ENCODE assay signal across 18 cellular contexts in the genomic region with DNA sequence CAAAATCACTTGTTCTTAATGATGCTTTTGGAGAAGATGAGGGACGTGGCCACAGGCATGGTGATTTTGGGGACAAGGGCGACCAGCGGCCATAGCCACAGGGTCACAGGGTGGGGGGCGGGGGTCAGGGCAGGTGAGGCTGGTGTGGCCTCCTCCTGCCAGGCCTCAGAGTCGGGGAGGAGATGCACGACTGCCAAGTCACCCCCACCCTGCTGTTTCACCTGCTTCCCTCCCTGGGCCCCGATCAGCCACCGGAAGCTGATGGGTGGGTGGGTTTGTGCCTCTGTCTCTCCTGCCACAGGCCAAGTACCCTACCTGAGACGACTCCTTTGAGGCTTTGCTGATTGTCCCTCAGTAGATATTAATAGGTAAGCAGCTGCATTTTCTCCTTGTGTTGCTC.
"Had no signal": no experiment of that assay in that cellular context is flagged by ENCODE, and none has a peak within 500 bp of the region (broad histone marks: within the 10 kb centered on the region; RNA-seq: fewer than 3 reads in every experiment).

No MANE protein-coding gene starts in this region.

- H3K9me3 Mint-ChIP-seq: activated naive CD4-positive, alpha-beta T cell treated with anti-CD3 and anti-CD28 coated beads, Interleukin-2, amount 50 U/mL, for 24 hours; central memory CD8-positive, alpha-beta T cell; T-cell; type B pancreatic cell had no signal

- DNase-seq: activated CD4-positive, alpha-beta T cell treated with anti-CD3 and anti-CD28 coated beads for 36 hours; activated CD8-positive, alpha-beta memory T cell treated with anti-CD3 and anti-CD28 coated beads, Interleukin-2, amount 50 U/mL, for 48 hours; activated CD8-positive, alpha-beta T cell treated with anti-CD3 and anti-CD28 coated beads, Interleukin-2, amount 10 ng/mL, durations not matched to agents 7 days and 5 days; amniotic stem cell; body of pancreas; effector memory CD4-positive, alpha-beta T cell; islet precursor cell; left ventricle myocardium inferior; mesendoderm; right cardiac atrium; stimulated activated naive CD4-positive, alpha-beta T cell; T-cell; T1000 had no signal

- H3K4me3 Mint-ChIP-seq: activated CD4-positive, alpha-beta T cell treated with anti-CD3 and anti-CD28 coated beads for 36 hours; activated CD8-positive, alpha-beta T cell treated with anti-CD3 and anti-CD28 coated beads, Interleukin-2, amount 10 ng/mL, durations not matched to agents 7 days and 5 days; activated naive CD4-positive, alpha-beta T cell treated with anti-CD3 and anti-CD28 coated beads, Interleukin-2, amount 50 U/mL, for 24 hours; central memory CD8-positive, alpha-beta T cell; T-cell; type B pancreatic cell had no signal

- H3K27ac Mint-ChIP-seq: activated CD4-positive, alpha-beta T cell treated with anti-CD3 and anti-CD28 coated beads for 36 hours; activated CD8-positive, alpha-beta T cell treated with anti-CD3 and anti-CD28 coated beads, Interleukin-2, amount 10 ng/mL, durations not matched to agents 7 days and 5 days; activated naive CD4-positive, alpha-beta T cell treated with anti-CD3 and anti-CD28 coated beads, Interleukin-2, amount 50 U/mL, for 24 hours; T-cell; type B pancreatic cell had no signal

- H3K4me1 Mint-ChIP-seq: activated CD4-positive, alpha-beta T cell treated with anti-CD3 and anti-CD28 coated beads for 36 hours; activated naive CD4-positive, alpha-beta T cell treated with anti-CD3 and anti-CD28 coated beads, Interleukin-2, amount 50 U/mL, for 24 hours; central memory CD8-positive, alpha-beta T cell; T-cell had no signal

- H3K36me3 ChIP-seq: left ventricle myocardium inferior, suprapubic skin had no signal

- H3K36me3 Mint-ChIP-seq: activated naive CD4-positive, alpha-beta T cell treated with anti-CD3 and anti-CD28 coated beads, Interleukin-2, amount 50 U/mL, for 24 hours; T-cell; type B pancreatic cell had no signal

- H3K4me1 ChIP-seq: left ventricle myocardium inferior, suprapubic skin had no signal

- H3K9me3 ChIP-seq: body of pancreas, left ventricle myocardium inferior, suprapubic skin had no signal

- H3K4me2 ChIP-seq: smooth muscle cell had no signal

- H3K4me3 ChIP-seq: body of pancreas, left ventricle myocardium inferior, smooth muscle cell, suprapubic skin had no signal

- H3K27ac ChIP-seq: body of pancreas, left ventricle myocardium inferior, suprapubic skin had no signal

- H3K27me3 Mint-ChIP-seq: activated CD4-positive, alpha-beta T cell treated with anti-CD3 and anti-CD28 coated beads for 36 hours; activated naive CD4-positive, alpha-beta T cell treated with anti-CD3 and anti-CD28 coated beads, Interleukin-2, amount 50 U/mL, for 24 hours had no signal

- H3K27me3 ChIP-seq: body of pancreas, suprapubic skin had no signal

- ATAC-seq: activated CD4-positive, alpha-beta T cell treated with anti-CD3 and anti-CD28 coated beads for 36 hours; activated CD8-positive, alpha-beta T cell treated with anti-CD3 and anti-CD28 coated beads, Interleukin-2, amount 10 ng/mL, durations not matched to agents 7 days and 5 days; body of pancreas; right cardiac atrium; T-cell had no signal
